In genomic region chr10:93150289-93150688, GRCh38 we compare ENCODE assay signal across 11 cellular contexts.
DNase-seq lines count a peak whose midpoint lies in the region; FAIRE-seq lines count a peak whose summit lies in the region.
"Had no signal": no experiment of that assay in that cellular context is flagged by ENCODE, and none has a peak within 500 bp of the region (broad histone marks: within the 10 kb centered on the region; RNA-seq: fewer than 3 reads in every experiment).

No MANE protein-coding gene starts in this region.

- peak; percentile 35 for DNase-seq in stimulated activated CD4-positive, alpha-beta T cell treated with anti-CD3 and anti-CD28 coated beads, Interleukin-15, amount 100 ng/mL, for 24 hours
- DNase-seq in stimulated activated CD4-positive, alpha-beta T cell treated with anti-CD3 and anti-CD28 coated beads, Interleukin-1b, Interleukin-23, amount 100 ng/mL, for 48 hours = no peak
- DNase-seq in NCI-H226 (peak; percentile 85), dermis blood vessel endothelial cell (peak; percentile 8), urothelium cell line (ENCODE audit: low spot score) (peak; percentile 61), DMS53 (lab: John Stamatoyannopoulos, UW) (no peak)
- no peak for DNase-seq in activated effector memory CD4-positive, alpha-beta T cell treated with Interleukin-2 at 50 U/mL for 16 hours
- DNase-seq in effector CD8-positive, alpha-beta T cell (lab: John Stamatoyannopoulos, UW) = no peak
- DNase-seq: caudate nucleus, glutamatergic neuron, psoas muscle had no signal

- no peak for FAIRE-seq in urothelium cell line (lab: Jason Lieb, UNC)

Comparison
In these comparisons a context has a peak if more than half of its experiments do, and no peak if none do; other contexts are left out.
1. DNase-seq: peak in stimulated activated CD4-positive, alpha-beta T cell treated with anti-CD3 and anti-CD28 coated beads, Interleukin-15, amount 100 ng/mL, for 24 hours (single experiment), NCI-H226 (single experiment), dermis blood vessel endothelial cell (single experiment) and urothelium cell line (single experiment); none in stimulated activated CD4-positive, alpha-beta T cell treated with anti-CD3 and anti-CD28 coated beads, Interleukin-1b, Interleukin-23, amount 100 ng/mL, for 48 hours (single experiment), DMS53 (single experiment), activated effector memory CD4-positive, alpha-beta T cell treated with Interleukin-2 at 50 U/mL for 16 hours (single experiment) and effector CD8-positive, alpha-beta T cell (single experiment).